In the genomic region with DNA sequence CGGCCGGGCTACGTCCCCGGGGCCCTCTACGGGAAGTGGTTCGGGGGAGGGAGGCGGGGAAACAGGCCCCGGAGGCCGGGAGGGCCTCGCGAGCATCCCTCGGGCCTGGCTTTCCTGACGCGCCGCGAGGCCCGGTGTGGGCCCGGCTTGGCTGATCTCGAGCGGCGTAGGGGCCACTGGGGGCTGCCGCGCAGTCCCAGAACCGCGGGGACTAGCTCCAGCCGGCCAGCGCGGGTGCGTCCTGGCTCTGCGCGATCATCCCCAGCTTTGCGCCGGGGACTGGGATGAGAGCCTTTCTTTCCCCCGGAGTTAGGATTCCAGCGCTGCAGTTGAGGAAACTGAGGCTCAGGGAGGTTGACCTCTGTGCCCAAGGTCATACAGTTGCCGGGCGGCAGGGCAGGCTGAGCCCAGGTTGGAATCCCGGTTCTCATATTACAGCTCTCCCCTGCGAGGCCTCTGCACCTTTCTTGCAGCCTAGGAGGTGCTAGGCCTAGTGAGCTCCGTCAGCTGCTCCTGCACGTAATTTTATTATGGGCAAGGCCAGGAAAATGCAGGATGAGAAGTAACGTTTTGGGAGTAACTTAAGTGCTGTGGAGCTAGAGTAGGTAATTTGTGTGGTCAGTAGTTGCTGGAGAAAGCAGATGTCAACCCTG, we compare ENCODE assay signal across 8 cellular contexts. TPM values are rescaled to one million over a fixed set of nuclear protein-coding genes. Genes with fewer than 3 reads are reported as not detected.
DNase-seq lines count a peak whose midpoint lies in the region; FAIRE-seq and TF ChIP-seq lines count a peak whose summit lies in the region.

No MANE protein-coding gene starts in this region.

- no peak overlapping the region for H2AFZ ChIP-seq in OCI-LY1 (ENCODE audit: low read length)

- no peaks in the 10 kb centered on the region for H3K27me3 Mint-ChIP-seq in CD8-positive, alpha-beta memory T cell

- H3K4me2 ChIP-seq in OCI-LY1 (ENCODE audit: low read length), result peak overlapping the region; percentile 98

- CTCF ChIA-PET in CD8-positive, alpha-beta memory T cell (lab: Charles Lee), result interaction anchor here (0.7 to 5.3 kb wide), 11 partner anchors 8 to 59 kb away, joined by 3 to 70 read pairs (median 4); no protein-coding TSS in a partner anchor
- CTCF ChIA-PET in HEK293 (lab: Yijun Ruan, JAX), result interaction anchor here (0.6 to 2.2 kb wide), 13 partner anchors 8 to 1449 kb away, joined by 3 to 7 read pairs (median 4); no protein-coding TSS in a partner anchor

- peak overlapping the region; percentile 87 for H3K27ac ChIP-seq in CD8-positive, alpha-beta memory T cell (ENCODE audit: low read depth, low read length)
- H3K27ac ChIP-seq in HEK293 (ENCODE audit: extremely low read depth, low read depth, low read length) (peak overlapping the region; percentile 87), OCI-LY1 (ENCODE audit: low read depth, low read length, poor library complexity, severe bottlenecking) (peak overlapping the region; percentile 98), caudate nucleus (ENCODE audit: low read depth, low read length) (peak overlapping the region; percentile 58), liver (ENCODE audit: low read depth in 1 of 2, low read length in 2 of 2) (peak overlapping the region; percentile 78 to 83)

- H3K9me3 ChIP-seq in CD8-positive, alpha-beta memory T cell (ENCODE audit: low read length), result no peaks in the 10 kb centered on the region
- H3K9me3 ChIP-seq in HEK293 (ENCODE audit: control insufficient read depth, insufficient read depth, low read depth, low read length) (no peaks in the 10 kb centered on the region), OCI-LY1 (ENCODE audit: low read length) (no peaks in the 10 kb centered on the region), liver (ENCODE audit: control insufficient read depth in 4 of 4, low read length in 3 of 4) (no peaks in the 10 kb centered on the region)

- TF ChIP-seq RAD21 in liver (IDR thresholded peaks at IDR 0.05), result peak in 1 of 2 donors; percentile 3

- H3K4me1 ChIP-seq in CD8-positive, alpha-beta memory T cell (ENCODE audit: insufficient read depth, low read length), result peaks cover 77% of the 10 kb centered on the region
- H3K4me1 ChIP-seq in HEK293 (ENCODE audit: control insufficient read depth, insufficient read depth, low read length) (peaks cover 14% of the 10 kb centered on the region; the same call in 1 of the 2 replicates), OCI-LY1 (ENCODE audit: insufficient read depth, low read length, severe bottlenecking) (peaks cover 75% of the 10 kb centered on the region), liver (ENCODE audit: control insufficient read depth in 4 of 4, insufficient read depth in 4 of 4, low read length in 3 of 4) (peaks cover 18 to 50% (median 34%) of the 10 kb centered on the region in 4 donors)

- TF ChIP-seq CTCF in HEK293 (tag by site-specific recombination; IDR thresholded peaks at IDR 0.05), result no peak
- TF ChIP-seq CTCF in OCI-LY1 (IDR thresholded peaks at IDR 0.05; ENCODE audit: low read length), result no peak
- no peak for TF ChIP-seq CTCF in liver (IDR thresholded peaks at IDR 0.05; ENCODE audit: low read depth, low read length, missing input control)

- H3K4me1 Mint-ChIP-seq in CD8-positive, alpha-beta memory T cell, result peaks cover 70 to 81% (median 77%) of the 10 kb centered on the region in 3 donors

- no peaks in the 10 kb centered on the region for H3K9me3 Mint-ChIP-seq in CD8-positive, alpha-beta memory T cell

- H3K4me3 ChIP-seq in CD8-positive, alpha-beta memory T cell (ENCODE audit: low read length), result peak overlapping the region; percentile 87
- peak overlapping the region; percentile 60 for H3K4me3 ChIP-seq in HEK293 (ENCODE audit: low read depth, low read length)
- H3K4me3 ChIP-seq in OCI-LY1 (ENCODE audit: low read depth, low read length, poor library complexity, severe bottlenecking), result peak overlapping the region; percentile 89
- peak overlapping the region; percentile 80 to 92 (median 90) for H3K4me3 ChIP-seq in liver (ENCODE audit: low read depth in 1 of 3, low read length in 3 of 3)

- POLR2A ChIA-PET in CD8-positive, alpha-beta memory T cell (lab: Charles Lee), result interaction anchor here (1.0 to 1.8 kb wide), 2 partner anchors 28 to 592 kb away, joined by 4 to 5 read pairs; a partner anchor contains a TSS
- POLR2A ChIA-PET in HEK293 (lab: Yijun Ruan, JAX), result interaction anchor here (1.1 kb wide), 2 partner anchors 9 to 38 kb away, joined by 4 to 5 read pairs; no protein-coding TSS in a partner anchor

- under 1% methylated on average over 42 of the region's 42 CpGs for WGBS in liver

- H3F3A ChIP-seq in OCI-LY1 (ENCODE audit: insufficient read depth, low read length), result peaks cover 9% of the 10 kb centered on the region; the same call in 1 of the 2 replicates

- peak overlapping the region; percentile 88 for H3K9ac ChIP-seq in OCI-LY1 (ENCODE audit: low read length)
- H3K9ac ChIP-seq in liver (ENCODE audit: low read depth in 1 of 2, low read length in 2 of 2), result peak overlapping the region; percentile 87

- peak overlapping the region; percentile 87 to 95 (median 94) for H3K4me3 Mint-ChIP-seq in CD8-positive, alpha-beta memory T cell

- H4K20me1 ChIP-seq in OCI-LY1 (ENCODE audit: insufficient read depth, low read length), result no peaks in the 10 kb centered on the region

- no peak for FAIRE-seq in urothelium cell line (lab: Jason Lieb, UNC)

- H3K9me2 ChIP-seq in OCI-LY1 (ENCODE audit: low read depth, low read length), result no peaks in the 10 kb centered on the region

- H3K27me3 ChIP-seq in CD8-positive, alpha-beta memory T cell (ENCODE audit: insufficient read depth, low read length, poor library complexity, severe bottlenecking), result no peaks in the 10 kb centered on the region
- no peaks in the 10 kb centered on the region for H3K27me3 ChIP-seq in OCI-LY1 (ENCODE audit: insufficient read depth, low read length)
- no peaks in the 10 kb centered on the region for H3K27me3 ChIP-seq in liver (ENCODE audit: control insufficient read depth in 4 of 4, insufficient read depth in 4 of 4, low read length in 3 of 4)

- peaks cover 22% of the 10 kb centered on the region for H3K79me2 ChIP-seq in OCI-LY1 (ENCODE audit: insufficient read depth, low read length)

- H3K36me3 Mint-ChIP-seq in CD8-positive, alpha-beta memory T cell, result peaks cover 0 to 6% (median 0%) of the 10 kb centered on the region in 3 donors

- peak in 2 of 5 donors; percentile 34 to 51 for DNase-seq in CD8-positive, alpha-beta memory T cell
- DNase-seq in caudate nucleus (lab: John Stamatoyannopoulos, UW) (peak in 11 of 61 donors; percentile 7 to 85 (median 57)), superior temporal gyrus (ENCODE audit: extremely low spot score) (peak; percentile 52), AG08395 (ENCODE audit: low spot score) (no peak), urothelium cell line (ENCODE audit: low spot score) (no peak)

- H3K36me3 ChIP-seq in CD8-positive, alpha-beta memory T cell (ENCODE audit: insufficient read depth, low read length), result no peaks in the 10 kb centered on the region
- no peaks in the 10 kb centered on the region for H3K36me3 ChIP-seq in HEK293 (ENCODE audit: control insufficient read depth in 2 of 2, insufficient read depth in 1 of 2, low read length in 2 of 2)
- H3K36me3 ChIP-seq in OCI-LY1 (ENCODE audit: insufficient read depth, low read length), result no peaks in the 10 kb centered on the region; the same call in 1 of the 2 replicates
- H3K36me3 ChIP-seq in liver (ENCODE audit: control insufficient read depth in 4 of 4, insufficient read depth in 3 of 4, low read depth in 1 of 4, low read length in 3 of 4), result no peaks in the 10 kb centered on the region

- peak overlapping the region; percentile 81 to 99 (median 94) for H3K27ac Mint-ChIP-seq in CD8-positive, alpha-beta memory T cell

TF ChIP-seq in HEK293, 187 proteins besides CTCF, POLR2A, EP300 and RAD21 (continues in another document):
- no peak for TF ChIP-seq ZNF792 (tag by site-specific recombination; IDR thresholded peaks at IDR 0.05)
- TF ChIP-seq ZBTB1 (tag by site-specific recombination; IDR thresholded peaks at IDR 0.05), result no peak
- TF ChIP-seq ZBTB17 (tag by site-specific recombination; IDR thresholded peaks at IDR 0.05), result 0 out of 2 replicates have a peak, but pooled peaks have one; percentile 48
- TF ChIP-seq ZNF10 (tag by site-specific recombination; IDR thresholded peaks at IDR 0.05), result 0 out of 2 replicates have a peak, but pooled peaks have one; percentile 19
- peak; percentile 75 for TF ChIP-seq ZFP69B (tag by site-specific recombination; IDR thresholded peaks at IDR 0.05)
- TF ChIP-seq SETDB1 (IDR thresholded peaks at IDR 0.05; ENCODE audit: insufficient read length, low read length), result no peak
- TF ChIP-seq, protein P1, sequence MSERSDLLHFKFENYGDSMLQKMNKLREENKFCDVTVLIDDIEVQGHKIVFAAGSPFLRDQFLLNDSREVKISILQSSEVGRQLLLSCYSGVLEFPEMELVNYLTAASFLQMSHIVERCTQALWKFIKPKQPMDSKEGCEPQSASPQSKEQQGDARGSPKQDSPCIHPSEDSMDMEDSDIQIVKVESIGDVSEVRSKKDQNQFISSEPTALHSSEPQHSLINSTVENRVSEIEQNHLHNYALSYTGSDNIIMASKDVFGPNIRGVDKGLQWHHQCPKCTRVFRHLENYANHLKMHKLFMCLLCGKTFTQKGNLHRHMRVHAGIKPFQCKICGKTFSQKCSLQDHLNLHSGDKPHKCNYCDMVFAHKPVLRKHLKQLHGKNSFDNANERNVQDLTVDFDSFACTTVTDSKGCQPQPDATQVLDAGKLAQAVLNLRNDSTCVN (tag by site-specific recombination; optimal IDR thresholded peaks at IDR 0.05), result peak; percentile 79

TF ChIP-seq in liver, 16 proteins besides CTCF, POLR2A, EP300 and RAD21 (continues in another document):
- TF ChIP-seq RXRA (IDR thresholded peaks at IDR 0.05) (no peak), HNF4A (conservative IDR thresholded peaks at IDR 0.05) (peak in 1 of 2 donors; percentile 5), EGR1 (IDR thresholded peaks at IDR 0.05; ENCODE audit: low read depth in 2 of 2) (no peak), SP1 (IDR thresholded peaks at IDR 0.05) (no peak)
- TF ChIP-seq, protein P2, sequence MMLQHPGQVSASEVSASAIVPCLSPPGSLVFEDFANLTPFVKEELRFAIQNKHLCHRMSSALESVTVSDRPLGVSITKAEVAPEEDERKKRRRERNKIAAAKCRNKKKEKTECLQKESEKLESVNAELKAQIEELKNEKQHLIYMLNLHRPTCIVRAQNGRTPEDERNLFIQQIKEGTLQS (IDR thresholded peaks at IDR 0.05), result no peak

RNA-seq across cellular contexts. Expression of a gene that starts 0.5 kb away (rescaled TPM):
- total RNA-seq in CD8-positive, alpha-beta memory T cell, result 10 to 100 TPM; 34.8 to 37.1 TPM
- 25.7 TPM for polyA plus RNA-seq in CD8-positive, alpha-beta memory T cell
- 10 to 100 TPM; 10.1 to 27.4 TPM for total RNA-seq in liver
- polyA plus RNA-seq in liver, result 10 to 100 TPM; 12.3 to 14.6 TPM
